ENCODE assay signal across 2 cellular contexts in genomic region chr1:204286323-204286714, GRCh38.
TF ChIP-seq lines count a peak whose summit lies in the region.

No MANE protein-coding gene starts in this region.

TF ChIP-seq in liver, 16 proteins besides CTCF, POLR2A, EP300 and RAD21 (continued from another document):
- TF ChIP-seq REST (IDR thresholded peaks at IDR 0.05), result no peak

TF ChIP-seq in HepG2, 621 proteins besides CTCF, POLR2A, EP300 and RAD21 (continued from another document):
- TF ChIP-seq ZNF503 (CRISPR knock-in tag; IDR thresholded peaks at IDR 0.05) (no peak), PITX1 (CRISPR knock-in tag; IDR thresholded peaks at IDR 0.05) (no peak)
